6 cellular contexts compared by ENCODE assay signal in the genomic region with DNA sequence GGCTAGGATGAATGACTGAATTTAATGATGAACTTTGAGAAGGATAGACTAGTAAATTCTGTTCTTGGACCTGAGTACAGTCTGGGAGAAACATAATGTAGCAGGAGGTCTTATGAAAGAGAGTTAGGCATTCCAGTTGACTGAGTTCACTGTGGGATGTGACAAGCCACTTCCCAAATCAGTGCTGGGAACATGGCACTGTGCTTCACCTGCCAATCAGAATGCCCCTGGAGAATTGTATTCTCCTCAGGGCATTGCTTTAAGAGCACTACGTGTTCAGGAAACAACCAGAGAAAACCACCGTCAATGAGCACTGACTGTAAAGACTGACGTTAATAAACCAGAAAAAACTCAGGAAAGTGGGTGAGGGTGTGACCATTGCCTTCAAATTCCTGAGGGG. TPM values are rescaled to one million over a fixed set of nuclear protein-coding genes. Genes with fewer than 3 reads are reported as not detected.
A peak's percentile ranks its signal among the peaks of the same experiment; 100 is the strongest.
DNase-seq lines count a peak whose midpoint lies in the region; FAIRE-seq and TF ChIP-seq lines count a peak whose summit lies in the region.

No MANE protein-coding gene starts in this region.

- peaks cover 50% of the 10 kb centered on the region for H3K4me1 ChIP-seq in effector memory CD4-positive, alpha-beta T cell (ENCODE audit: control insufficient read depth, insufficient read depth, low read length, poor library complexity, severe bottlenecking)
- peaks cover 28 to 46% (median 30%) of the 10 kb centered on the region in 3 donors for H3K4me1 ChIP-seq in skeletal muscle tissue (ENCODE audit: control insufficient read depth in 3 of 3, insufficient read depth in 3 of 3, low read length in 3 of 3)

- no peak for TF ChIP-seq POLR2A in NB4 (IDR thresholded peaks at IDR 0.05; ENCODE audit: extremely low read depth, insufficient read length)

- TF ChIP-seq CTCF in NB4 (IDR thresholded peaks at IDR 0.05; ENCODE audit: low read depth, low read length) = no peak
- TF ChIP-seq CTCF in GM13977 (IDR thresholded peaks at IDR 0.05; ENCODE audit: extremely low read depth, insufficient read depth, missing control alignments) = no peak

- H3K27me3 ChIP-seq in effector memory CD4-positive, alpha-beta T cell (replicated peaks; ENCODE audit: control insufficient read depth, insufficient read depth, low read length, poor library complexity, severe bottlenecking) = no peaks in the 10 kb centered on the region
- H3K27me3 ChIP-seq in skeletal muscle tissue (ENCODE audit: control insufficient read depth in 3 of 3, insufficient read depth in 3 of 3, low read length in 3 of 3) = no peaks in the 10 kb centered on the region

- no peak for FAIRE-seq in frontal cortex (lab: Jason Lieb, UNC)

- H3K4me3 ChIP-seq in NB4 (ENCODE audit: low read depth, low read length) (peak overlapping the region; percentile 65), skeletal muscle tissue (ENCODE audit: low read length in 3 of 3) (peak overlapping the region in 2 of 3 donors; percentile 41 to 91)
- H3K4me3 ChIP-seq in effector memory CD4-positive, alpha-beta T cell (ENCODE audit: insufficient read depth, low read depth, low read length, poor library complexity, severe bottlenecking) = peak overlapping the region; percentile 89

- in situ Hi-C loops in GM13977 (cut with MboI; ENCODE audit: low pct_unique_long_range_greater_than_20kb, low sequenced_read_pairs, unreplicated experiment) = no loop called here

- peak overlapping the region; percentile 95 to 99 (median 99) for H3K9ac ChIP-seq in skeletal muscle tissue (ENCODE audit: low read depth in 1 of 3, low read length in 3 of 3)

- peak overlapping the region; percentile 100 for H3K27ac ChIP-seq in effector memory CD4-positive, alpha-beta T cell (ENCODE audit: insufficient read depth, low read length, poor library complexity, severe bottlenecking)
- peak overlapping the region; percentile 99 for H3K27ac ChIP-seq in skeletal muscle tissue (ENCODE audit: low read depth, low read length)

- DNase-seq in NB4 (ENCODE audit: low read depth) (peak; percentile 18), frontal cortex (ENCODE audit: low spot score in 2 of 2) (no peak), HPDE6-E6E7 (ENCODE audit: extremely low spot score) (no peak), GM13977 (ENCODE audit: low spot score) (no peak)
- DNase-seq in effector memory CD4-positive, alpha-beta T cell = no peak

- no peaks in the 10 kb centered on the region for H3K9me3 ChIP-seq in effector memory CD4-positive, alpha-beta T cell (ENCODE audit: control insufficient read depth, low read length)
- no peaks in the 10 kb centered on the region for H3K9me3 ChIP-seq in skeletal muscle tissue (ENCODE audit: control insufficient read depth in 3 of 3, low read length in 3 of 3)

- H3K36me3 ChIP-seq in effector memory CD4-positive, alpha-beta T cell (ENCODE audit: control insufficient read depth, insufficient read depth, low read length) = no peaks in the 10 kb centered on the region
- peaks cover 9 to 11% (median 11%) of the 10 kb centered on the region in 3 donors for H3K36me3 ChIP-seq in skeletal muscle tissue (ENCODE audit: control insufficient read depth in 3 of 3, insufficient read depth in 3 of 3, low read length in 3 of 3)

RNA-seq across cellular contexts. Expression of a gene that starts 1.2 kb away (rescaled TPM):
- total RNA-seq in skeletal muscle tissue = 11.0 TPM
- 10.6 TPM for total RNA-seq in frontal cortex

RNA-seq across cellular contexts. Expression of a gene that starts 1.5 kb away (rescaled TPM):
- total RNA-seq in skeletal muscle tissue = 118,473 TPM
- total RNA-seq in frontal cortex = 133,388 TPM

RNA-seq across cellular contexts. Expression of a gene that starts 5.7 kb away (rescaled TPM):
- total RNA-seq in skeletal muscle tissue (0.52 TPM), frontal cortex (0.41 TPM)

RNA-seq across cellular contexts. Expression of a gene that starts 8.6 kb away (rescaled TPM):
- total RNA-seq in skeletal muscle tissue (1.0 TPM), frontal cortex (not detected)

RNA-seq across cellular contexts. Expression of a gene that starts 14.4 kb away (rescaled TPM):
- total RNA-seq in skeletal muscle tissue = under 0.01 TPM
- 0.82 TPM for total RNA-seq in frontal cortex
